8 cellular contexts compared by ENCODE assay signal in the genomic region with DNA sequence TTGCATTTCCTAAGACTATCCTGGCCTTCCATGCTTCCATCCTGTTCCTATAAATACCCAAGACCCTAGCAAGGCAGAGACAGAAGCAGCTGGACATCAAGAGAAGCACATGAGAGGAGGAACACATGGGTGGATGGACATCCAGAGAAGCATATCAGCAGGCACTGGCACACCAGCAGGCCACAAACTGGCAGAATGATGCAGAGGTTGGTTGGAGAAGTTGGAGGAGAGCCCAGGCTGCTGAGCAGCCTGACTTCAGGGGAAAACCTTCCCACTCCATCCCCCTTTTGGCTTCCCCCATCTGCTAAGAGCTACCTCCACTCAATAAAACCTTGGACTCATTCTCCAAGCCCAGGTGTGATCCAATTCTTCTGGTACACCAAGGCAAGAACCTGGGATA.
"Had no signal": no experiment of that assay in that cellular context is flagged by ENCODE, and none has a peak within 500 bp of the region (broad histone marks: within the 10 kb centered on the region; RNA-seq: fewer than 3 reads in every experiment).

No MANE protein-coding gene starts in this region.

- H3K9ac ChIP-seq: GM23248 had no signal

- DNase-seq: GM23248, GOT3, H7, HFFc6, KBM-7 had no signal

- H3K9me3 ChIP-seq: HAP-1 had no signal

- H3K4me1 ChIP-seq: HAP-1 had no signal

- H3K27ac ChIP-seq: GM23248, HL-60 had no signal

- H3K4me3 ChIP-seq: GM23248, HAP-1 had no signal

- FAIRE-seq: HepG2 had no signal

- H3K36me3 ChIP-seq: HAP-1 had no signal
